ENCODE assay signal across 11 cellular contexts in the genomic region with DNA sequence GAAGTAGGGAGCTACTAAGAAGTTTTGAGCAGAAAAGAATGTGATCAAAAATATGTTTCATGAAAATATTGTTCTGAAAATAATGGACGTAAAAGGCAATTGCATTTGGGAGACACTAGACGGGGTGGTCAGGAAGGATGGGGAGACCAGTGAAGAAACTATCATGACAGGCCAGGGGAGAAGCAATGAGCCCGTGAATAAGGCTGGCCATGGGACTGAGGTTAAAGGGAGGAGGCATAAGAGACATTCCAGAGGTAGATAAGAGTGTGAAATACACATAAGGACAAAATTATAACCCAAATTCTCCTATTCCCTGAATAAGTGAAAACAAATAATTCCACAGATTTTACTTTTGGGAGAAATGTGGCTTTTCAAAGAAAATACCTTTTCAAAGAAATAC. TPM values are rescaled to one million over a fixed set of nuclear protein-coding genes. Genes with fewer than 3 reads are reported as not detected.
DNase-seq lines count a peak whose midpoint lies in the region; TF ChIP-seq lines count a peak whose summit lies in the region.
"Had no signal": no experiment of that assay in that cellular context is flagged by ENCODE, and none has a peak within 500 bp of the region (broad histone marks: within the 10 kb centered on the region; RNA-seq: fewer than 3 reads in every experiment).

No MANE protein-coding gene starts in this region.

- no peaks in the 10 kb centered on the region for H3K36me3 ChIP-seq in OCI-LY3 (replicated peaks; ENCODE audit: low read depth, low read length)
- H3K36me3 ChIP-seq: HAP-1 had no signal

- H3K4me1 Mint-ChIP-seq in osteocyte (ENCODE audit: unreplicated experiment) (peaks cover 38% of the 10 kb centered on the region), progenitor cell of endocrine pancreas (ENCODE audit: low read depth) (peaks cover 4% of the 10 kb centered on the region)

- no peaks in the 10 kb centered on the region for H3K9me3 ChIP-seq in OCI-LY3 (ENCODE audit: insufficient read depth, low read length)
- H3K9me3 ChIP-seq: HAP-1 had no signal

- no peak overlapping the region for H2AFZ ChIP-seq in OCI-LY3 (ENCODE audit: low read depth, low read length)

- H3K79me2 ChIP-seq in OCI-LY3 (ENCODE audit: low read length) = no peaks in the 10 kb centered on the region

- H3K27ac ChIP-seq in OCI-LY3 (ENCODE audit: low read length) = no peak overlapping the region

- H3K27me3 ChIP-seq in OCI-LY3 (ENCODE audit: low read depth, low read length) = no peaks in the 10 kb centered on the region

- H3K27me3 Mint-ChIP-seq in osteocyte (ENCODE audit: unreplicated experiment) (no peaks in the 10 kb centered on the region), progenitor cell of endocrine pancreas (peaks cover 8% of the 10 kb centered on the region)
- H3K27me3 Mint-ChIP-seq: B cell had no signal

- H3K9me3 Mint-ChIP-seq in osteocyte (ENCODE audit: unreplicated experiment) = peaks cover 7% of the 10 kb centered on the region
- H3K9me3 Mint-ChIP-seq in progenitor cell of endocrine pancreas (ENCODE audit: low read depth) = no peaks in the 10 kb centered on the region
- H3K9me3 Mint-ChIP-seq: CD4-positive, alpha-beta memory T cell had no signal

- no peaks in the 10 kb centered on the region for H3K4me1 ChIP-seq in OCI-LY3 (ENCODE audit: low read length)
- H3K4me1 ChIP-seq: HAP-1 had no signal

- peak overlapping the region; percentile 56; the same call in 1 of the 2 replicates for H3K4me2 ChIP-seq in OCI-LY3 (ENCODE audit: low read length)

- no peak overlapping the region for H3K4me3 Mint-ChIP-seq in osteocyte (ENCODE audit: unreplicated experiment)
- H3K4me3 Mint-ChIP-seq in progenitor cell of endocrine pancreas (ENCODE audit: low read depth) = no peak overlapping the region
- H3K4me3 Mint-ChIP-seq: B cell had no signal

- peak; percentile 34 for DNase-seq in AG20443 (ENCODE audit: low spot score)
- peak; percentile 40 for DNase-seq in fibroblast of the aortic adventitia (ENCODE audit: low read depth)
- DNase-seq in osteocyte (ENCODE audit: extremely low spot score, unreplicated experiment) = no peak
- no peak for DNase-seq in progenitor cell of endocrine pancreas (ENCODE audit: low spot score, unreplicated experiment)
- no peak for DNase-seq in T-helper 9 cell
- no peak for DNase-seq in DMS153 treated with DMSO at 0.1 percent for 48 hours (lab: John Stamatoyannopoulos, UW; ENCODE audit: unreplicated experiment)
- DNase-seq: GDM1 had no signal

- H3K36me3 Mint-ChIP-seq in osteocyte (ENCODE audit: unreplicated experiment) = peaks cover 4% of the 10 kb centered on the region
- H3K36me3 Mint-ChIP-seq in progenitor cell of endocrine pancreas (ENCODE audit: insufficient read depth) = no peaks in the 10 kb centered on the region
- H3K36me3 Mint-ChIP-seq: CD4-positive, alpha-beta memory T cell had no signal

- no peak overlapping the region for H3K9ac ChIP-seq in OCI-LY3 (ENCODE audit: low read length)

- H3K27ac Mint-ChIP-seq in osteocyte (ENCODE audit: unreplicated experiment) = peak overlapping the region; percentile 61
- H3K27ac Mint-ChIP-seq in progenitor cell of endocrine pancreas = no peak overlapping the region
- H3K27ac Mint-ChIP-seq: B cell; CD4-positive, alpha-beta memory T cell had no signal

- no peak for TF ChIP-seq CTCF in OCI-LY3 (IDR thresholded peaks at IDR 0.05; ENCODE audit: low read depth, low read length)
- TF ChIP-seq CTCF in fibroblast of the aortic adventitia (IDR thresholded peaks at IDR 0.05; ENCODE audit: insufficient read depth, low read length) = no peak
- TF ChIP-seq CTCF in osteocyte (IDR thresholded peaks at IDR 0.05) = no peak
- no peak for TF ChIP-seq CTCF in progenitor cell of endocrine pancreas (IDR thresholded peaks at IDR 0.05; ENCODE audit: unreplicated experiment)

- no peaks in the 10 kb centered on the region for H4K20me1 ChIP-seq in OCI-LY3 (ENCODE audit: insufficient read depth, low read length)

- H3K4me3 ChIP-seq in OCI-LY3 (ENCODE audit: low read length) (no peak overlapping the region), fibroblast of the aortic adventitia (ENCODE audit: low read depth, low read length) (no peak overlapping the region)
- H3K4me3 ChIP-seq: HAP-1 had no signal

RNA-seq across cellular contexts. Expression of a gene that starts 51.7 kb away (rescaled TPM):
- total RNA-seq in fibroblast of the aortic adventitia (ENCODE audit: low replicate concordance) (122 and 144 TPM in 2 replicates), osteocyte (868 and 890 TPM in 2 replicates), progenitor cell of endocrine pancreas (153 and 158 TPM in 2 replicates)

Comparison
In these comparisons a context has a peak if more than half of its experiments do, and no peak if none do; other contexts are left out.
1. DNase-seq: peak in AG20443 (single experiment) and fibroblast of the aortic adventitia (single experiment); none in osteocyte (single experiment), progenitor cell of endocrine pancreas (single experiment), T-helper 9 cell (single experiment) and DMS153 treated with DMSO at 0.1 percent for 48 hours (single experiment).